ENCODE assay signal across 1 cellular context in genomic region chr1:93629101-93630059, GRCh38.
TF ChIP-seq lines count a peak whose summit lies in the region.

No MANE protein-coding gene starts in this region.

TF ChIP-seq in K562, 482 proteins besides CTCF, POLR2A, EP300 and RAD21 (continued from another document):
- TF ChIP-seq RERE (CRISPR knock-in tag; IDR thresholded peaks at IDR 0.05; ENCODE audit: borderline replicate concordance), result no peak
- no peak for TF ChIP-seq HDAC6 (IDR thresholded peaks at IDR 0.05; ENCODE audit: low read depth, low read length)
- peak; percentile 94 for TF ChIP-seq SMC3 (conservative IDR thresholded peaks at IDR 0.05; ENCODE audit: insufficient read depth, low read depth, low read length)
- TF ChIP-seq HMBOX1 (IDR thresholded peaks at IDR 0.05), result no peak
- peak; percentile 69; the same call in 1 of the 2 replicates for TF ChIP-seq ARID2 (IDR thresholded peaks at IDR 0.05)
- no peak for TF ChIP-seq MTA2 (IDR thresholded peaks at IDR 0.05; ENCODE audit: low read depth)
- no peak for TF ChIP-seq CBX8 (IDR thresholded peaks at IDR 0.05; ENCODE audit: borderline replicate concordance, extremely low read depth, low read depth, low read length, poor library complexity, severe bottlenecking)
TF ChIP-seq in K562: peak in this region for 3.
